ENCODE assay signal across 21 cellular contexts in genomic region chr2:209636066-209636465, GRCh38.
A peak's percentile ranks its signal among the peaks of the same experiment; 100 is the strongest.
DNase-seq lines count a peak whose midpoint lies in the region; ATAC-seq and TF ChIP-seq lines count a peak whose summit lies in the region.
"Had no signal": no experiment of that assay in that cellular context is flagged by ENCODE, and none has a peak within 500 bp of the region (broad histone marks: within the 10 kb centered on the region; RNA-seq: fewer than 3 reads in every experiment).

No MANE protein-coding gene starts in this region.

- H3K27me3 ChIP-seq in foreskin keratinocyte, result no peaks in the 10 kb centered on the region
- no peaks in the 10 kb centered on the region for H3K27me3 ChIP-seq in sigmoid colon
- H3K27me3 ChIP-seq: ascending aorta, right lobe of liver, tibial nerve had no signal

- no peak for TF ChIP-seq POLR2A in sigmoid colon (IDR thresholded peaks at IDR 0.05)

- H3K4me1 ChIP-seq in foreskin keratinocyte (peaks cover 36% of the 10 kb centered on the region), sigmoid colon (no peaks in the 10 kb centered on the region)
- H3K4me1 ChIP-seq: ascending aorta, right lobe of liver had no signal

- intact Hi-C loops in sigmoid colon (cut with DNase I), result no loop called here

- TF ChIP-seq CTCF in foreskin keratinocyte (conservative IDR thresholded peaks at IDR 0.05) (no peak), sigmoid colon (IDR thresholded peaks at IDR 0.05) (no peak)

- H3K4me3 ChIP-seq in sigmoid colon, result no peak overlapping the region
- H3K4me3 ChIP-seq: ascending aorta, right lobe of liver, tibial nerve had no signal

- H3K9me3 ChIP-seq in sigmoid colon, result no peaks in the 10 kb centered on the region
- H3K9me3 ChIP-seq: ascending aorta, right lobe of liver, tibial nerve had no signal

- ATAC-seq in foreskin keratinocyte, result no peak
- ATAC-seq: left ventricle myocardium superior, right lobe of liver had no signal

- no peaks in the 10 kb centered on the region for H3K36me3 ChIP-seq in sigmoid colon
- H3K36me3 ChIP-seq: ascending aorta, right lobe of liver, tibial nerve had no signal

- TF ChIP-seq EP300 in sigmoid colon (IDR thresholded peaks at IDR 0.05), result no peak

- peak; percentile 2 for DNase-seq in NCI-H1092 treated with DMSO at 0.1 percent for 48 hours (lab: John Stamatoyannopoulos, UW)
- no peak for DNase-seq in NCI-H1092 (lab: John Stamatoyannopoulos, UW)
- DNase-seq in astrocyte of the hippocampus (ENCODE audit: low read depth, low spot score), result peak; percentile 35
- peak in 1 of 2 donors; percentile 17 for DNase-seq in foreskin keratinocyte
- peak; percentile 82 for DNase-seq in pons (ENCODE audit: low spot score)
- DNase-seq in NCI-H82 (lab: John Stamatoyannopoulos, UW), result no peak
- no peak for DNase-seq in NCI-H2029 treated with DMSO at 0.1 percent for 48 hours (lab: John Stamatoyannopoulos, UW)
- no peak for DNase-seq in sigmoid colon
- DNase-seq: activated CD4-positive, CD25-positive, alpha-beta regulatory T cell treated with anti-CD3 and anti-CD28 coated beads, Interleukin-2, amount 50 U/mL, for 72 hours; COR-L47; glutamatergic neuron; H7; left ventricle myocardium superior; NCI-H1417 treated with DMSO at 0.1 percent for 48 hours; NCI-H226; right lobe of liver; stimulated activated naive CD4-positive, alpha-beta T cell had no signal

- H3K27ac ChIP-seq in foreskin keratinocyte, result peak overlapping the region; percentile 11
- no peak overlapping the region for H3K27ac ChIP-seq in sigmoid colon
- H3K27ac ChIP-seq: 22Rv1, ascending aorta, right lobe of liver, RWPE1, tibial nerve had no signal

Comparison
In these comparisons a context has a peak if more than half of its experiments do, and no peak if none do; other contexts are left out.
1. DNase-seq: peak in NCI-H1092 treated with DMSO at 0.1 percent for 48 hours (single experiment), astrocyte of the hippocampus (single experiment) and pons (single experiment); none in NCI-H1092 (single experiment), NCI-H82 (single experiment), NCI-H2029 treated with DMSO at 0.1 percent for 48 hours (single experiment) and sigmoid colon (single experiment).